Comparison of ENCODE assay signal across 8 cellular contexts in genomic region chr6:44058617-44059358, GRCh38.
DNase-seq lines count a peak whose midpoint lies in the region; ATAC-seq lines count a peak whose summit lies in the region.

No MANE protein-coding gene starts in this region.

- 16 to 73% (median 25%) methylated on average over 19 of the region's 19 CpGs for WGBS in adipose tissue, 3 donors

- ATAC-seq in GM18502 (IDR thresholded peaks at IDR 0.05; ENCODE audit: poor library complexity, unreplicated experiment) (peak; percentile 86), HG03039 (IDR thresholded peaks at IDR 0.05; ENCODE audit: unreplicated experiment) (peak; percentile 26)
- ATAC-seq in stimulated activated naive B cell treated with anti-CD40 and anti-IgM and Interleukin-4, amounts not matched to agents 10 μg/mL and 1 μg/mL and 100 μg/mL, for 72 hours (replicated peaks): peak; percentile 82 to 86

- DNase-seq in hepatic stellate cell (ENCODE audit: low spot score) (peak; percentile 95), OCI-M1 (lab: John Stamatoyannopoulos, UW) (no peak)
- peak; percentile 64 for DNase-seq in stimulated activated naive B cell treated with anti-CD40 and anti-IgM and Interleukin-4, amounts not matched to agents 10 μg/mL and 1 μg/mL and 100 μg/mL, for 72 hours
- no peak for DNase-seq in activated effector memory CD4-positive, alpha-beta T cell treated with anti-CD3 and anti-CD28 coated beads, Interleukin-2, amount 50 U/mL, for 16 hours
- DNase-seq in activated CD4-positive, CD25-positive, alpha-beta regulatory T cell treated with anti-CD3 and anti-CD28 coated beads, Interleukin-2, amount 50 U/mL, for 72 hours: no peak

- peaks cover 5 to 13% of the 10 kb centered on the region in 2 donors for H3K36me3 Mint-ChIP-seq in stimulated activated naive B cell treated with anti-CD40 and anti-IgM and Interleukin-4, amounts not matched to agents 10 μg/mL and 1 μg/mL and 100 μg/mL, for 72 hours

- H3K4me3 Mint-ChIP-seq in stimulated activated naive B cell treated with anti-CD40 and anti-IgM and Interleukin-4, amounts not matched to agents 10 μg/mL and 1 μg/mL and 100 μg/mL, for 72 hours: peak overlapping the region in 1 of 2 donors; percentile 41

- peaks cover 5 to 8% of the 10 kb centered on the region in 2 donors for H3K9me3 Mint-ChIP-seq in stimulated activated naive B cell treated with anti-CD40 and anti-IgM and Interleukin-4, amounts not matched to agents 10 μg/mL and 1 μg/mL and 100 μg/mL, for 72 hours

- H3K27ac Mint-ChIP-seq in stimulated activated naive B cell treated with anti-CD40 and anti-IgM and Interleukin-4, amounts not matched to agents 10 μg/mL and 1 μg/mL and 100 μg/mL, for 72 hours: peak overlapping the region; percentile 93

- H3K27me3 Mint-ChIP-seq in stimulated activated naive B cell treated with anti-CD40 and anti-IgM and Interleukin-4, amounts not matched to agents 10 μg/mL and 1 μg/mL and 100 μg/mL, for 72 hours: peaks cover 21 to 44% of the 10 kb centered on the region in 2 donors

- peaks cover 23 to 24% of the 10 kb centered on the region in 2 donors for H3K4me1 Mint-ChIP-seq in stimulated activated naive B cell treated with anti-CD40 and anti-IgM and Interleukin-4, amounts not matched to agents 10 μg/mL and 1 μg/mL and 100 μg/mL, for 72 hours

- H3K27ac ChIP-seq in adipose tissue (ENCODE audit: low read depth, low read length): peak overlapping the region; percentile 80

Comparison
In these comparisons a context has a peak if more than half of its experiments do, and no peak if none do; other contexts are left out.
1. ATAC-seq: peak in every context shown above with its lines; median percentile 86 in GM18502; 84 in stimulated activated naive B cell treated with anti-CD40 and anti-IgM and Interleukin-4, amounts not matched to agents 10 μg/mL and 1 μg/mL and 100 μg/mL, for 72 hours; 26 in HG03039.
2. DNase-seq: peak in hepatic stellate cell (single experiment) and stimulated activated naive B cell treated with anti-CD40 and anti-IgM and Interleukin-4, amounts not matched to agents 10 μg/mL and 1 μg/mL and 100 μg/mL, for 72 hours (single experiment); none in activated effector memory CD4-positive, alpha-beta T cell treated with anti-CD3 and anti-CD28 coated beads, Interleukin-2, amount 50 U/mL, for 16 hours (single experiment), OCI-M1 (single experiment) and activated CD4-positive, CD25-positive, alpha-beta regulatory T cell treated with anti-CD3 and anti-CD28 coated beads, Interleukin-2, amount 50 U/mL, for 72 hours (single experiment).